ENCODE assay signal across 11 cellular contexts in genomic region chr11:128467041-128467440, GRCh38.
A peak's percentile ranks its signal among the peaks of the same experiment; 100 is the strongest.
DNase-seq lines count a peak whose midpoint lies in the region; ATAC-seq and TF ChIP-seq lines count a peak whose summit lies in the region.
"Had no signal": no experiment of that assay in that cellular context is flagged by ENCODE, and none has a peak within 500 bp of the region (broad histone marks: within the 10 kb centered on the region; RNA-seq: fewer than 3 reads in every experiment).

No MANE protein-coding gene starts in this region.

- TF ChIP-seq CTCF in AG04450 (IDR thresholded peaks at IDR 0.05; ENCODE audit: low read depth, low read length) (no peak), Panc1 (IDR thresholded peaks at IDR 0.05) (no peak), osteocyte (IDR thresholded peaks at IDR 0.05) (no peak), GM13977 (IDR thresholded peaks at IDR 0.05; ENCODE audit: extremely low read depth, insufficient read depth, missing control alignments) (no peak)

- no peak overlapping the region for H3K4me3 ChIP-seq in AG04450 (ENCODE audit: low read depth, low read length)
- H3K4me3 ChIP-seq in Panc1 (ENCODE audit: low read depth in 2 of 2, low read length in 2 of 2): no peak overlapping the region

- intact Hi-C loops in Panc1 (cut with micrococcal nuclease; ENCODE audit: unreplicated experiment): no loop called here

- in situ Hi-C loops in Panc1 (cut with HindIII; ENCODE audit: low pct_unique_long_range_greater_than_20kb, low sequenced_read_pairs) (no loop called here), GM13977 (cut with MboI; ENCODE audit: low pct_unique_long_range_greater_than_20kb, low sequenced_read_pairs, unreplicated experiment) (loop anchor here (25.0 kb wide), 1 partner anchor 180 kb away; no protein-coding TSS in a partner anchor)

- peaks cover 16% of the 10 kb centered on the region for H3K4me1 ChIP-seq in Panc1 (ENCODE audit: control insufficient read depth, insufficient read depth, low read length)

- peaks cover 17% of the 10 kb centered on the region; the same call in 1 of the 2 replicates for H3K36me3 ChIP-seq in Panc1 (ENCODE audit: control insufficient read depth, insufficient read depth, low read length)

- H3K27me3 ChIP-seq in AG04450 (ENCODE audit: control insufficient read depth, insufficient read depth, low read length): no peaks in the 10 kb centered on the region
- no peaks in the 10 kb centered on the region for H3K27me3 ChIP-seq in Panc1 (ENCODE audit: control insufficient read depth, insufficient read depth, low read length)

- no peak for ATAC-seq in Panc1
- ATAC-seq in effector memory CD8-positive, alpha-beta T cell (replicated peaks): peak; percentile 3
- ATAC-seq in HG03439 (IDR thresholded peaks at IDR 0.05; ENCODE audit: unreplicated experiment): no peak
- ATAC-seq in HG03196 (IDR thresholded peaks at IDR 0.05; ENCODE audit: unreplicated experiment): no peak
- ATAC-seq: WTC11 had no signal

- H3K4me3 Mint-ChIP-seq in effector memory CD8-positive, alpha-beta T cell: peak overlapping the region; percentile 77 to 83
- no peak overlapping the region for H3K4me3 Mint-ChIP-seq in osteocyte (ENCODE audit: unreplicated experiment)
- H3K4me3 Mint-ChIP-seq: WTC11 had no signal

- H3K4me1 Mint-ChIP-seq in effector memory CD8-positive, alpha-beta T cell (ENCODE audit: low read depth in 2 of 2): peaks cover 91 to 100% of the 10 kb centered on the region in 2 donors
- H3K4me1 Mint-ChIP-seq in osteocyte (ENCODE audit: unreplicated experiment): peaks cover 78% of the 10 kb centered on the region
- H3K4me1 Mint-ChIP-seq: WTC11 had no signal

- CTCF ChIA-PET in AG04450 (lab: Charles Lee): interaction anchor here (0.6 to 1.6 kb wide), 4 partner anchors 31 to 295 kb away, joined by 3 to 7 read pairs (median 5); no protein-coding TSS in a partner anchor
- CTCF ChIA-PET in Panc1 (lab: Charles Lee): no interaction called here

- H3K9me3 Mint-ChIP-seq in effector memory CD8-positive, alpha-beta T cell: no peaks in the 10 kb centered on the region
- no peaks in the 10 kb centered on the region for H3K9me3 Mint-ChIP-seq in osteocyte (ENCODE audit: unreplicated experiment)
- H3K9me3 Mint-ChIP-seq: WTC11 had no signal

- DNase-seq in AG04450 (ENCODE audit: low read depth, low spot score) (no peak), Panc1 (ENCODE audit: low read depth, low spot score) (no peak), osteocyte (ENCODE audit: extremely low spot score, unreplicated experiment) (no peak), activated gamma-delta T cell treated with Interleukin-2 at 50 U/mL for 16 hours (no peak), GM13977 (ENCODE audit: low spot score) (no peak)
- DNase-seq in effector memory CD8-positive, alpha-beta T cell: no peak
- DNase-seq: NCI-H524 treated with DMSO at 0.1 percent for 48 hours had no signal

- POLR2A ChIA-PET in AG04450 (lab: Yijun Ruan, JAX) (interaction anchor here (0.7 to 1.5 kb wide), 4 partner anchors 9 to 41 kb away, joined by 3 to 6 read pairs (median 4); no protein-coding TSS in a partner anchor), Panc1 (lab: Charles Lee) (no interaction called here)

- H3K27ac ChIP-seq in AG04450 (ENCODE audit: low read depth, low read length) (peak overlapping the region; percentile 95), Panc1 (ENCODE audit: low read length) (peak overlapping the region; percentile 25; the same call in 1 of the 2 replicates)

- H3K9me3 ChIP-seq in AG04450 (ENCODE audit: control insufficient read depth, insufficient read depth, low read length) (no peaks in the 10 kb centered on the region), Panc1 (ENCODE audit: control insufficient read depth, insufficient read depth, low read depth, low read length) (no peaks in the 10 kb centered on the region)
- H3K9me3 ChIP-seq: Caco-2 had no signal

- peaks cover 100% of the 10 kb centered on the region for H3K36me3 Mint-ChIP-seq in effector memory CD8-positive, alpha-beta T cell (ENCODE audit: insufficient read depth)
- H3K36me3 Mint-ChIP-seq in osteocyte (ENCODE audit: unreplicated experiment): peaks cover 62% of the 10 kb centered on the region

- H3K27me3 Mint-ChIP-seq in effector memory CD8-positive, alpha-beta T cell: no peaks in the 10 kb centered on the region
- no peaks in the 10 kb centered on the region for H3K27me3 Mint-ChIP-seq in osteocyte (ENCODE audit: unreplicated experiment)

- no TSS peak for BruUV-seq in Panc1 (replicated peaks; lab: Mats Ljungman, UMichigan)

- peak overlapping the region; percentile 97 for H3K27ac Mint-ChIP-seq in effector memory CD8-positive, alpha-beta T cell
- H3K27ac Mint-ChIP-seq in osteocyte (ENCODE audit: unreplicated experiment): peak overlapping the region; percentile 95
- H3K27ac Mint-ChIP-seq: WTC11 had no signal
